In the genomic region with DNA sequence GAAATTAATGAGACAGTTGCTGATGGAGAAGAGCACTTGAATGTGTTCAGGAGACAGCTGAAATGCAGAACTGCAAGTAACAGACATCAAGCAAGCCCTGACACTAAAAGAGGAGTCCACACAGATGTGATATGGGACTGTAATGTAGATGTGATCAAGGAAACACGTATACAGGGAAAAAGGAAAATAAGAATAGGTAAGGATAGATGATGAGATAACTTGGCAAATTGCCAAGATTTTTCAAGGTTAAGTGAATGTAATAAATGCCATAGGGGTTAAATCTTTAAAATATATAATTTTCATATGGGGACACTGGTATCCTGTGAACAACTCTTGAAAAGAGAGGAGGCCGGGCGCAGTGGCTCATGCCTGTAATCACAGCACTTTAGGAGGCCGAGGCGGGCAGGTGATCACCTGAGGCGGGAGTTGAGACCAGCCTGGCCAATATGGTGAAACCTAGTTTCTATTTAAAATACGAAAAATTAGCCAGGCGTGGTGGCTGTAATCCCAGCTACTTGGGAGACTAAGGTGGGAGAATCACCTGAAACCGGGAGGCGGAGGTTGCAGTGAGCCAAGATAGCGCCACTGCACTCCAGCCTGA, we compare ENCODE assay signal across 18 cellular contexts. TPM values are rescaled to one million over a fixed set of nuclear protein-coding genes. Genes with fewer than 3 reads are reported as not detected.
A peak's percentile ranks its signal among the peaks of the same experiment; 100 is the strongest.
DNase-seq lines count a peak whose midpoint lies in the region; ATAC-seq and TF ChIP-seq lines count a peak whose summit lies in the region.
"Had no signal": no experiment of that assay in that cellular context is flagged by ENCODE, and none has a peak within 500 bp of the region (broad histone marks: within the 10 kb centered on the region; RNA-seq: fewer than 3 reads in every experiment).

No MANE protein-coding gene starts in this region.

- intact Hi-C loops in right cardiac atrium (cut with DNase I) = no loop called here
- intact Hi-C loops in lower lobe of right lung (cut with DNase I) = no loop called here

- 91% methylated on average over 11 of the region's 11 CpGs for WGBS in right cardiac atrium

- ATAC-seq in right cardiac atrium (no peak), lower lobe of right lung (no peak)
- ATAC-seq in central memory CD8-positive, alpha-beta T cell (replicated peaks; ENCODE audit: extremely low read depth, poor library complexity, severe bottlenecking) = no peak
- no peak for ATAC-seq in stimulated activated naive B cell treated with anti-CD40 and anti-IgM and Interleukin-4, amounts not matched to agents 10 μg/mL and 1 μg/mL and 100 μg/mL, for 72 hours (replicated peaks)
- ATAC-seq: body of pancreas had no signal

- peaks cover 13% of the 10 kb centered on the region for H3K36me3 Mint-ChIP-seq in central memory CD8-positive, alpha-beta T cell (ENCODE audit: insufficient read depth)
- peaks cover 16 to 19% of the 10 kb centered on the region in 2 donors for H3K36me3 Mint-ChIP-seq in stimulated activated naive B cell treated with anti-CD40 and anti-IgM and Interleukin-4, amounts not matched to agents 10 μg/mL and 1 μg/mL and 100 μg/mL, for 72 hours

- no peaks in the 10 kb centered on the region for H3K27me3 ChIP-seq in cardiac muscle cell
- H3K27me3 ChIP-seq in right cardiac atrium (ENCODE audit: control insufficient read depth, insufficient read depth) = no peaks in the 10 kb centered on the region
- H3K27me3 ChIP-seq in lower lobe of right lung (ENCODE audit: low read depth) = no peaks in the 10 kb centered on the region
- H3K27me3 ChIP-seq: body of pancreas, testis had no signal

- no peak for TF ChIP-seq CTCF in cardiac muscle cell (IDR thresholded peaks at IDR 0.05; ENCODE audit: low read depth, low read length)
- TF ChIP-seq CTCF in lower lobe of right lung (IDR thresholded peaks at IDR 0.05) = no peak

- no peaks in the 10 kb centered on the region for H3K27me3 Mint-ChIP-seq in central memory CD8-positive, alpha-beta T cell
- no peaks in the 10 kb centered on the region for H3K27me3 Mint-ChIP-seq in stimulated activated naive B cell treated with anti-CD40 and anti-IgM and Interleukin-4, amounts not matched to agents 10 μg/mL and 1 μg/mL and 100 μg/mL, for 72 hours
- H3K27me3 Mint-ChIP-seq: B cell had no signal

- H3K27ac ChIP-seq in cardiac muscle cell (peak overlapping the region; percentile 18), right cardiac atrium (ENCODE audit: low read length) (no peak overlapping the region), lower lobe of right lung (no peak overlapping the region)
- H3K27ac ChIP-seq: 22Rv1, body of pancreas, coronary artery, testis had no signal

- no peaks in the 10 kb centered on the region for H3K9me3 Mint-ChIP-seq in central memory CD8-positive, alpha-beta T cell
- no peaks in the 10 kb centered on the region for H3K9me3 Mint-ChIP-seq in stimulated activated naive B cell treated with anti-CD40 and anti-IgM and Interleukin-4, amounts not matched to agents 10 μg/mL and 1 μg/mL and 100 μg/mL, for 72 hours

- H3K9me3 ChIP-seq in cardiac muscle cell (ENCODE audit: low read depth) (no peaks in the 10 kb centered on the region), right cardiac atrium (ENCODE audit: control insufficient read depth, low read length) (no peaks in the 10 kb centered on the region), lower lobe of right lung (no peaks in the 10 kb centered on the region)
- H3K9me3 ChIP-seq: body of pancreas, testis had no signal

- no peak overlapping the region for H3K4me3 Mint-ChIP-seq in central memory CD8-positive, alpha-beta T cell
- H3K4me3 Mint-ChIP-seq in stimulated activated naive B cell treated with anti-CD40 and anti-IgM and Interleukin-4, amounts not matched to agents 10 μg/mL and 1 μg/mL and 100 μg/mL, for 72 hours = no peak overlapping the region
- H3K4me3 Mint-ChIP-seq: B cell had no signal

- H3K27ac Mint-ChIP-seq in central memory CD8-positive, alpha-beta T cell (ENCODE audit: low read depth) = peak overlapping the region; percentile 47
- H3K27ac Mint-ChIP-seq in stimulated activated naive B cell treated with anti-CD40 and anti-IgM and Interleukin-4, amounts not matched to agents 10 μg/mL and 1 μg/mL and 100 μg/mL, for 72 hours = peak overlapping the region; percentile 71
- H3K27ac Mint-ChIP-seq: B cell had no signal

- no peaks in the 10 kb centered on the region for H3K36me3 ChIP-seq in cardiac muscle cell
- peaks cover under 1% of the 10 kb centered on the region for H3K36me3 ChIP-seq in lower lobe of right lung

- DNase-seq in DMS 273 (lab: John Stamatoyannopoulos, UW; ENCODE audit: unreplicated experiment) (peak; percentile 35), DMS 273 treated with DMSO at 0.1 percent for 48 hours (lab: John Stamatoyannopoulos, UW) (no peak), cardiac muscle cell (ENCODE audit: low read depth in 1 of 2, low spot score in 1 of 2) (no peak), right cardiac atrium (no peak), NCI-H2107 treated with DMSO at 0.1 percent for 48 hours (lab: John Stamatoyannopoulos, UW; ENCODE audit: unreplicated experiment) (no peak), lower lobe of right lung (no peak)
- no peak for DNase-seq in central memory CD8-positive, alpha-beta T cell (ENCODE audit: low spot score in 2 of 2)
- DNase-seq in stimulated activated naive B cell treated with anti-CD40 and anti-IgM and Interleukin-4, amounts not matched to agents 10 μg/mL and 1 μg/mL and 100 μg/mL, for 72 hours = no peak
- DNase-seq: activated gamma-delta T cell treated with Interleukin-2 at 50 U/mL for 16 hours; NCI-H1694; NCI-H446 treated with DMSO at 0.1 percent for 48 hours; SHP77 treated with DMSO at 0.1 percent for 48 hours; stimulated activated CD4-positive, alpha-beta T cell treated with anti-CD3 and anti-CD28 coated beads, Interleukin-12 subunit alpha, Interleukin-12 subunit beta, amount 100 ng/mL, for 4 hours; testis had no signal

- H3K4me3 ChIP-seq in cardiac muscle cell (no peak overlapping the region), right cardiac atrium (ENCODE audit: low read length) (no peak overlapping the region), lower lobe of right lung (no peak overlapping the region)
- H3K4me3 ChIP-seq: body of pancreas, coronary artery, testis had no signal

- H3K4me1 Mint-ChIP-seq in central memory CD8-positive, alpha-beta T cell = no peaks in the 10 kb centered on the region
- H3K4me1 Mint-ChIP-seq in stimulated activated naive B cell treated with anti-CD40 and anti-IgM and Interleukin-4, amounts not matched to agents 10 μg/mL and 1 μg/mL and 100 μg/mL, for 72 hours = peaks cover 0 to 2% of the 10 kb centered on the region in 2 donors
- H3K4me1 Mint-ChIP-seq: B cell had no signal

- H3K4me1 ChIP-seq in cardiac muscle cell (ENCODE audit: low read depth) = peaks cover 3% of the 10 kb centered on the region
- H3K4me1 ChIP-seq in right cardiac atrium (ENCODE audit: control insufficient read depth, insufficient read depth, low read length) = no peaks in the 10 kb centered on the region
- no peaks in the 10 kb centered on the region for H3K4me1 ChIP-seq in lower lobe of right lung
- H3K4me1 ChIP-seq: body of pancreas, testis had no signal

RNA-seq across cellular contexts. Expression of gene SNX14, which starts 7.2 kb away (rescaled TPM):
- total RNA-seq in cardiac muscle cell (52.8 and 103 TPM in 2 replicates), right cardiac atrium (10 to 100 TPM; 35.5 to 42.2 (median 39.9) TPM), lower lobe of right lung (86.7 TPM)
- polyA plus RNA-seq in cardiac muscle cell (53.8 and 58.1 TPM in 2 replicates), right cardiac atrium (45.9 TPM)

RNA-seq across cellular contexts. Expression of gene SYNCRIP, which starts 41.9 kb away (rescaled TPM):
- total RNA-seq in cardiac muscle cell = 28.5 and 40.7 TPM in 2 replicates
- 45.9 and 48.8 TPM in 2 replicates for polyA plus RNA-seq in cardiac muscle cell
- total RNA-seq in right cardiac atrium = 10 to 100 TPM; 60.8 to 89.5 (median 65.7) TPM
- polyA plus RNA-seq in right cardiac atrium = 31.7 TPM
- total RNA-seq in lower lobe of right lung = 78.7 TPM
